9 cellular contexts compared by ENCODE assay signal in the genomic region with DNA sequence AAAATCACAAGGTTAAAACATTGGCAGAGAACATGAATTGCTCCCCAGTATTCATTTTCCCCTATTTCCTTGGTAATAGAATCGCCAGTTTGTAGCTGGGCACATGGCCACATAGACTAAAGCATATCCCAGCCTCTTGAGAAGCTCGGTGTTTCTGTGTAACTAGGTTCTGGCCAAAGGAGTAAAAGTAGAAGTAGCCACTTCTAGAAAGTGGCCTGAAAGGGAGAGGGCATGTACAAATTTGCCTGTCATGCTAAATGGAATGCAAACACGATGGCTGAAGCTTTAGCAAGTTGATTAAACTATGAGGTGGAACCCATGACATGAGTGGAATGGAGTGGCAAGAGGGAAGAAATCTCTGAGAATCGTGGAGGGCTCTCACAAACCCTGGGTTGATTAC.
"Had no signal": no experiment of that assay in that cellular context is flagged by ENCODE, and none has a peak within 500 bp of the region (broad histone marks: within the 10 kb centered on the region; RNA-seq: fewer than 3 reads in every experiment).

No MANE protein-coding gene starts in this region.

- H3K4me3 ChIP-seq: HAP-1 had no signal

- H3K36me3 ChIP-seq: HAP-1 had no signal

- H3K27ac ChIP-seq: HL-60 had no signal

- ATAC-seq: HCT116, HepG2 had no signal

- H3K27ac Mint-ChIP-seq: HFFc6, IgD-negative memory B cell had no signal

- H3K9me3 ChIP-seq: HAP-1 had no signal

- H3K36me3 Mint-ChIP-seq: IgD-negative memory B cell had no signal

- H3K4me3 Mint-ChIP-seq: HFFc6, IgD-negative memory B cell had no signal

- H3K4me1 Mint-ChIP-seq: IgD-negative memory B cell had no signal

- DNase-seq: GOT3, H7, HFFc6, KBM-7 had no signal
